27 cellular contexts compared by ENCODE assay signal in the genomic region with DNA sequence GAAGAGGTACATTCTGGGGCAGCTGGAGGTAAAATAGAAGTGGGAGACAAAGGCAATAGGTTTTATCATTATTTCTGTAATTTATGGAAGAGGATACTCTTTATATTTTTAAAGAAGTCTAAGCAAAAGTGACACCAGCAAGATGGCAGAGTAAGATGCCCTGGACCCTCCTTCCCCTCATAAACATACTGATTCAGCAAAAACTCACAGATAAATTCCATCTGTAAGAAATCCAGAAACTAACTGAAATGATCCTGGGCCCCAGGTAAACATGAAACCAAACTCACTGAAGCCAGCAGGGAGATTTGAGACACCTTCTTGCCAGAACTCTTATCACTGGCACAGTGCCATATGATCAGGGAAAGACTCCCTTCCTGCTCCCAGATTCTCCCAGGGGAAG.
"Had no signal": no experiment of that assay in that cellular context is flagged by ENCODE, and none has a peak within 500 bp of the region (broad histone marks: within the 10 kb centered on the region; RNA-seq: fewer than 3 reads in every experiment).

No MANE protein-coding gene starts in this region.

- H3K4me1 ChIP-seq: left ventricle myocardium inferior, right atrium auricular region, spleen, suprapubic skin, tibial artery, upper lobe of right lung had no signal

- H3K4me3 ChIP-seq: left ventricle myocardium inferior, lung, neural progenitor cell, ovary, right atrium auricular region, skin epidermis, spleen, suprapubic skin, thoracic aorta, tibial artery, upper lobe of right lung had no signal

- H3K4me2 ChIP-seq: neural progenitor cell had no signal

- H3K27me3 Mint-ChIP-seq: stimulated activated naive CD8-positive, alpha-beta T cell treated with anti-CD3 and anti-CD28 coated beads, Interleukin-15, Interleukin-2, amounts not matched to agents 100 ng/mL and 50 ng/mL, for 24 hours had no signal

- DNase-seq: hypothalamus; immature natural killer cell; left ventricle myocardium inferior; mesendoderm; naive B cell; natural killer cell; nephron progenitor cell; occipital lobe; ovary; spleen; stimulated activated CD4-positive, alpha-beta T cell treated with anti-CD3 and anti-CD28 coated beads, Interleukin-4, amount 100 ng/mL, for 24 hours; stimulated activated naive CD4-positive, alpha-beta T cell; tibial artery; trophoblast cell; upper lobe of right lung had no signal

- H2AFZ ChIP-seq: neural progenitor cell had no signal

- H3K9ac ChIP-seq: neural progenitor cell had no signal

- H3K27ac ChIP-seq: left ventricle myocardium inferior, neural progenitor cell, neutrophil, ovary, right atrium auricular region, skin epidermis, spleen, suprapubic skin, thoracic aorta, tibial artery, upper lobe of right lung had no signal

- H3K9me3 ChIP-seq: neutrophil, ovary had no signal

- H3K36me3 Mint-ChIP-seq: mesothelial cell of epicardium; neural progenitor cell; stimulated activated effector memory CD8-positive, alpha-beta T cell treated with anti-CD3 and anti-CD28 coated beads, Interleukin-12 subunit alpha, Interleukin-12 subunit beta, amount 100 ng/mL, for 72 hours had no signal

- H3K36me3 ChIP-seq: left ventricle myocardium inferior, neural progenitor cell, neutrophil, ovary, right atrium auricular region, spleen, suprapubic skin, thoracic aorta, tibial artery, upper lobe of right lung had no signal

- H3K4me3 Mint-ChIP-seq: immature natural killer cell; mesothelial cell of epicardium; natural killer cell; nephron progenitor cell; neural progenitor cell; stimulated activated effector memory CD8-positive, alpha-beta T cell treated with anti-CD3 and anti-CD28 coated beads, Interleukin-12 subunit alpha, Interleukin-12 subunit beta, amount 100 ng/mL, for 72 hours; stimulated activated naive CD8-positive, alpha-beta T cell treated with anti-CD3 and anti-CD28 coated beads, Interleukin-15, Interleukin-2, amounts not matched to agents 100 ng/mL and 50 ng/mL, for 24 hours had no signal

- H3K27me3 ChIP-seq: neural progenitor cell, neutrophil, ovary, right atrium auricular region, spleen, suprapubic skin, tibial artery, upper lobe of right lung had no signal

- ATAC-seq: natural killer cell; sciatic nerve; stimulated activated effector memory CD8-positive, alpha-beta T cell treated with anti-CD3 and anti-CD28 coated beads, Interleukin-12 subunit alpha, Interleukin-12 subunit beta, amount 100 ng/mL, for 72 hours; upper lobe of right lung had no signal

- H3K4me1 Mint-ChIP-seq: immature natural killer cell; naive B cell; natural killer cell; stimulated activated effector memory CD8-positive, alpha-beta T cell treated with anti-CD3 and anti-CD28 coated beads, Interleukin-12 subunit alpha, Interleukin-12 subunit beta, amount 100 ng/mL, for 72 hours had no signal

- H3K27ac Mint-ChIP-seq: immature natural killer cell; mesothelial cell of epicardium; naive B cell; natural killer cell; nephron progenitor cell; neural progenitor cell; progenitor cell of endocrine pancreas; stimulated activated effector memory CD8-positive, alpha-beta T cell treated with anti-CD3 and anti-CD28 coated beads, Interleukin-12 subunit alpha, Interleukin-12 subunit beta, amount 100 ng/mL, for 72 hours; stimulated activated naive CD8-positive, alpha-beta T cell treated with anti-CD3 and anti-CD28 coated beads, Interleukin-15, Interleukin-2, amounts not matched to agents 100 ng/mL and 50 ng/mL, for 24 hours had no signal
